In genomic region chr21:43268804-43269186, GRCh38 we compare ENCODE assay signal across 13 cellular contexts.
"Had no signal": no experiment of that assay in that cellular context is flagged by ENCODE, and none has a peak within 500 bp of the region (broad histone marks: within the 10 kb centered on the region; RNA-seq: fewer than 3 reads in every experiment).

No MANE protein-coding gene starts in this region.

- H3K4me1 ChIP-seq: prostate gland, upper lobe of left lung had no signal

- H3K4me1 Mint-ChIP-seq: nephron progenitor cell had no signal

- H3K36me3 ChIP-seq: prostate gland, stomach, upper lobe of left lung had no signal

- H3K27ac ChIP-seq: coronary artery, hepatocyte, prostate gland, stomach, testis, upper lobe of left lung had no signal

- H3K27ac Mint-ChIP-seq: activated naive CD4-positive, alpha-beta T cell treated with anti-CD3 and anti-CD28 coated beads for 36 hours; activated T-helper 2 cell treated with anti-CD3 and anti-CD28 coated beads, Interferon-gamma antibody, Interleukin-2, Interleukin-4, amounts not matched to agents 10 μg/mL and 5 μg/mL and 100 μg/mL, durations not matched to agents 14 hours and 24 hours and 36 hours; nephron progenitor cell had no signal

- H3K4me3 Mint-ChIP-seq: activated naive CD4-positive, alpha-beta T cell treated with anti-CD3 and anti-CD28 coated beads for 36 hours; nephron progenitor cell had no signal

- H3K9me3 ChIP-seq: prostate gland, stomach, testis, upper lobe of left lung had no signal

- H3K27me3 ChIP-seq: hepatocyte, testis, upper lobe of left lung had no signal

- H3K9me3 Mint-ChIP-seq: activated naive CD4-positive, alpha-beta T cell treated with anti-CD3 and anti-CD28 coated beads for 36 hours; activated T-helper 2 cell treated with anti-CD3 and anti-CD28 coated beads, Interferon-gamma antibody, Interleukin-2, Interleukin-4, amounts not matched to agents 10 μg/mL and 5 μg/mL and 100 μg/mL, durations not matched to agents 14 hours and 24 hours and 36 hours; nephron progenitor cell had no signal

- DNase-seq: activated CD4-positive, CD25-positive, alpha-beta regulatory T cell treated with anti-CD3 and anti-CD28 coated beads, Interleukin-2, amount 50 U/mL, for 72 hours; caudate nucleus; nephron progenitor cell; stomach; testis had no signal

- H3K4me3 ChIP-seq: coronary artery, hepatocyte, prostate gland, stomach, testis, upper lobe of left lung had no signal

- ATAC-seq: esophagus mucosa, sciatic nerve had no signal
